8 cellular contexts compared by ENCODE assay signal in genomic region chr3:187744169-187745151, GRCh38. TPM values are rescaled to one million over a fixed set of nuclear protein-coding genes. Genes with fewer than 3 reads are reported as not detected.
DNase-seq lines count a peak whose midpoint lies in the region; ATAC-seq and TF ChIP-seq lines count a peak whose summit lies in the region.

No MANE protein-coding gene starts in this region.

- H3K27me3 Mint-ChIP-seq in T-helper 1 cell treated with Interleukin-12 subunit alpha and Interleukin-12 subunit beta and Interleukin-4 antibody, amounts not matched to agents 30 μg/mL and 1 μg/mL, for 36 hours (ENCODE audit: low read depth), result no peaks in the 10 kb centered on the region
- no peaks in the 10 kb centered on the region for H3K27me3 Mint-ChIP-seq in MCF 10A (ENCODE audit: insufficient read depth, unreplicated experiment)

- TF ChIP-seq CTCF in BE2C (IDR thresholded peaks at IDR 0.05; ENCODE audit: low read depth, low read length), result no peak
- TF ChIP-seq CTCF in MCF 10A (IDR thresholded peaks at IDR 0.05; ENCODE audit: unreplicated experiment), result no peak

- no peak for TF ChIP-seq EP300 in Ishikawa (IDR thresholded peaks at IDR 0.05; ENCODE audit: borderline replicate concordance)

- H3K4me3 ChIP-seq in BE2C (ENCODE audit: low read depth, low read length) (peak overlapping the region; percentile 75), iPS-18c (ENCODE audit: insufficient read depth, low read depth, low read length) (peak overlapping the region; percentile 82), skeletal muscle cell (ENCODE audit: low read depth, low read length) (peak overlapping the region; percentile 82)

- H3K9me3 ChIP-seq in BE2C (no peaks in the 10 kb centered on the region), iPS-18c (ENCODE audit: control insufficient read depth, insufficient read depth, low read length) (peaks cover 2% of the 10 kb centered on the region)

- no peak for TF ChIP-seq RAD21 in Ishikawa (IDR thresholded peaks at IDR 0.05; ENCODE audit: low read depth)

- no peaks in the 10 kb centered on the region; the same call in 1 of the 2 replicates for H3K4me1 ChIP-seq in BE2C

- CTCF ChIA-PET in MCF 10A (lab: Yijun Ruan, JAX), result interaction anchor here (0.6 to 2.4 kb wide), 10 partner anchors 22 to 1210 kb away, joined by 3 to 31 read pairs (median 3); no protein-coding TSS in a partner anchor

- peak overlapping the region; percentile 95 for H3K4me3 Mint-ChIP-seq in T-helper 1 cell treated with Interleukin-12 subunit alpha and Interleukin-12 subunit beta and Interleukin-4 antibody, amounts not matched to agents 30 μg/mL and 1 μg/mL, for 36 hours
- peak overlapping the region; percentile 98 for H3K4me3 Mint-ChIP-seq in MCF 10A (ENCODE audit: unreplicated experiment)

- no peak for ATAC-seq in HG03342 (IDR thresholded peaks at IDR 0.05; ENCODE audit: unreplicated experiment)

- peak overlapping the region; percentile 100 for H3K27ac Mint-ChIP-seq in T-helper 1 cell treated with Interleukin-12 subunit alpha and Interleukin-12 subunit beta and Interleukin-4 antibody, amounts not matched to agents 30 μg/mL and 1 μg/mL, for 36 hours
- peak overlapping the region; percentile 100 for H3K27ac Mint-ChIP-seq in MCF 10A (ENCODE audit: low read depth, unreplicated experiment)

- BruUV-seq in MCF 10A (replicated peaks; lab: Mats Ljungman, UMichigan), result TSS peak; percentile 84

- peaks cover 3% of the 10 kb centered on the region; the same call in 1 of the 2 replicates for H3K27me3 ChIP-seq in BE2C

- POLR2A ChIA-PET in MCF 10A (lab: Yijun Ruan, JAX), result interaction anchor here (0.6 to 9.2 kb wide), 80 partner anchors 7 to 1524 kb away, joined by 3 to 252 read pairs (median 5); partner anchors contain the start of gene LPP

- H3K36me3 Mint-ChIP-seq in T-helper 1 cell treated with Interleukin-12 subunit alpha and Interleukin-12 subunit beta and Interleukin-4 antibody, amounts not matched to agents 30 μg/mL and 1 μg/mL, for 36 hours (ENCODE audit: low read depth), result peaks cover 9% of the 10 kb centered on the region
- peaks cover 39% of the 10 kb centered on the region for H3K36me3 Mint-ChIP-seq in MCF 10A (ENCODE audit: insufficient read depth, unreplicated experiment)

- H3K4me1 Mint-ChIP-seq in T-helper 1 cell treated with Interleukin-12 subunit alpha and Interleukin-12 subunit beta and Interleukin-4 antibody, amounts not matched to agents 30 μg/mL and 1 μg/mL, for 36 hours (ENCODE audit: low read depth), result peaks cover 48% of the 10 kb centered on the region
- peaks cover 19% of the 10 kb centered on the region for H3K4me1 Mint-ChIP-seq in MCF 10A (ENCODE audit: insufficient read depth, unreplicated experiment)

- H3K9me3 Mint-ChIP-seq in T-helper 1 cell treated with Interleukin-12 subunit alpha and Interleukin-12 subunit beta and Interleukin-4 antibody, amounts not matched to agents 30 μg/mL and 1 μg/mL, for 36 hours, result no peaks in the 10 kb centered on the region
- H3K9me3 Mint-ChIP-seq in MCF 10A (ENCODE audit: unreplicated experiment), result no peaks in the 10 kb centered on the region

- H3K36me3 ChIP-seq in BE2C, result no peaks in the 10 kb centered on the region

- intact Hi-C loops in MCF 10A (cut with micrococcal nuclease), result loop anchor here (1.0 to 10.0 kb wide), 13 partner anchors 292 to 1204 kb away; no protein-coding TSS in a partner anchor

- DNase-seq in BE2C (peak; percentile 46), MCF 10A (ENCODE audit: unreplicated experiment) (peak; percentile 58), skeletal muscle cell (ENCODE audit: low read depth) (no peak), amniotic stem cell (lab: John Stamatoyannopoulos, UW) (no peak)

TF ChIP-seq in Ishikawa, 13 proteins besides CTCF, POLR2A, EP300 and RAD21:
- TF ChIP-seq EGR1 (IDR thresholded peaks at IDR 0.05), result no peak
- TF ChIP-seq REST (IDR thresholded peaks at IDR 0.05; ENCODE audit: low read depth), result no peak
- 0 out of 2 replicates have a peak, but pooled peaks have one; percentile 2 for TF ChIP-seq TCF12 (IDR thresholded peaks at IDR 0.05; ENCODE audit: low read depth)
- 0 out of 2 replicates have a peak, but pooled peaks have one; percentile 40 for TF ChIP-seq ZBTB7A (IDR thresholded peaks at IDR 0.05; ENCODE audit: low read depth)
- TF ChIP-seq, protein P1, sequence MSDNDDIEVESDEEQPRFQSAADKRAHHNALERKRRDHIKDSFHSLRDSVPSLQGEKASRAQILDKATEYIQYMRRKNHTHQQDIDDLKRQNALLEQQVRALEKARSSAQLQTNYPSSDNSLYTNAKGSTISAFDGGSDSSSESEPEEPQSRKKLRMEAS (IDR thresholded peaks at IDR 0.05), result no peak; the same call in 1 of the 2 replicates
- 0 out of 2 replicates have a peak, but pooled peaks have one; percentile 27 for TF ChIP-seq TEAD4 (IDR thresholded peaks at IDR 0.05)
- TF ChIP-seq YY1 (IDR thresholded peaks at IDR 0.05; ENCODE audit: low read depth), result peak; percentile 17; the same call in 1 of the 2 replicates

RNA-seq across cellular contexts. Expression of gene BCL6, which starts 0.8 kb away (rescaled TPM):
- polyA plus RNA-seq in BE2C (2012; ENCODE audit: insufficient read depth, insufficient read length, low read depth), result 1.2 TPM
- 16.4 and 20.9 TPM in 2 replicates for total RNA-seq in MCF 10A (2022)

RNA-seq across cellular contexts. Expression of gene RTP2, which starts 42.1 kb away (rescaled TPM):
- polyA plus RNA-seq in BE2C (2012; ENCODE audit: insufficient read depth, insufficient read length, low read depth), result not detected
- not detected in 2 replicates for total RNA-seq in MCF 10A (2022)

Comparison
In these comparisons a context has a peak if more than half of its experiments do, and no peak if none do; other contexts are left out.
1. DNase-seq: peak in BE2C (single experiment) and MCF 10A (single experiment); none in skeletal muscle cell (single experiment) and amniotic stem cell (single experiment).
2. Peak in every context shown above with its lines, with median percentiles within 50 percentile points of each other: H3K4me3 ChIP-seq.